ENCODE assay signal across 1 cellular context in the genomic region with DNA sequence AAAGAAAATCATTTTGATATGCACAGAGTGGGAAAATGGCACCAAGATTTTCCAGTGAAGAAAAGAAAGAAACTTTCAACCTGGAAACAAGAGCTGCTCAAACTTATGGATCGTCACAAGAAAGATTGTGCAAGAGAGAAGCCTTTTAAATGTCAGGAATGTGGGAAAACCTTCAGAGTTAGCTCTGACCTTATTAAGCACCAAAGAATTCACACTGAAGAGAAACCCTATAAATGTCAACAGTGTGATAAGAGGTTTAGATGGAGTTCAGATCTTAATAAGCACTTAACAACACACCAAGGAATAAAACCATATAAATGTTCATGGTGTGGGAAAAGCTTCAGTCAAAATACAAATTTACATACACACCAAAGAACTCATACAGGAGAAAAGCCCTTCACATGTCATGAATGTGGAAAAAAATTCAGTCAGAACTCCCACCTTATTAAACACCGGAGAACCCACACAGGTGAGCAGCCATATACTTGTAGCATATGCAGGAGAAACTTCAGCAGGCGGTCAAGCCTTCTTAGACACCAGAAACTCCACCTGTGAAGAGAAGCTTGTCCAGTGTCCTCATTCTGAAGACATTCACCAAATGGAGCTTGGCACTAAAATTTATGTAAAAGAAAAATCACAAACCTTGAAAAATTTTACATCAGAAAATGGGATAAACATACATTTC.
TF ChIP-seq lines count a peak whose summit lies in the region.

No MANE protein-coding gene starts in this region.

TF ChIP-seq in K562, 482 proteins besides CTCF, POLR2A, EP300 and RAD21 (continued from another document and continues in another):
- TF ChIP-seq, protein P1, sequence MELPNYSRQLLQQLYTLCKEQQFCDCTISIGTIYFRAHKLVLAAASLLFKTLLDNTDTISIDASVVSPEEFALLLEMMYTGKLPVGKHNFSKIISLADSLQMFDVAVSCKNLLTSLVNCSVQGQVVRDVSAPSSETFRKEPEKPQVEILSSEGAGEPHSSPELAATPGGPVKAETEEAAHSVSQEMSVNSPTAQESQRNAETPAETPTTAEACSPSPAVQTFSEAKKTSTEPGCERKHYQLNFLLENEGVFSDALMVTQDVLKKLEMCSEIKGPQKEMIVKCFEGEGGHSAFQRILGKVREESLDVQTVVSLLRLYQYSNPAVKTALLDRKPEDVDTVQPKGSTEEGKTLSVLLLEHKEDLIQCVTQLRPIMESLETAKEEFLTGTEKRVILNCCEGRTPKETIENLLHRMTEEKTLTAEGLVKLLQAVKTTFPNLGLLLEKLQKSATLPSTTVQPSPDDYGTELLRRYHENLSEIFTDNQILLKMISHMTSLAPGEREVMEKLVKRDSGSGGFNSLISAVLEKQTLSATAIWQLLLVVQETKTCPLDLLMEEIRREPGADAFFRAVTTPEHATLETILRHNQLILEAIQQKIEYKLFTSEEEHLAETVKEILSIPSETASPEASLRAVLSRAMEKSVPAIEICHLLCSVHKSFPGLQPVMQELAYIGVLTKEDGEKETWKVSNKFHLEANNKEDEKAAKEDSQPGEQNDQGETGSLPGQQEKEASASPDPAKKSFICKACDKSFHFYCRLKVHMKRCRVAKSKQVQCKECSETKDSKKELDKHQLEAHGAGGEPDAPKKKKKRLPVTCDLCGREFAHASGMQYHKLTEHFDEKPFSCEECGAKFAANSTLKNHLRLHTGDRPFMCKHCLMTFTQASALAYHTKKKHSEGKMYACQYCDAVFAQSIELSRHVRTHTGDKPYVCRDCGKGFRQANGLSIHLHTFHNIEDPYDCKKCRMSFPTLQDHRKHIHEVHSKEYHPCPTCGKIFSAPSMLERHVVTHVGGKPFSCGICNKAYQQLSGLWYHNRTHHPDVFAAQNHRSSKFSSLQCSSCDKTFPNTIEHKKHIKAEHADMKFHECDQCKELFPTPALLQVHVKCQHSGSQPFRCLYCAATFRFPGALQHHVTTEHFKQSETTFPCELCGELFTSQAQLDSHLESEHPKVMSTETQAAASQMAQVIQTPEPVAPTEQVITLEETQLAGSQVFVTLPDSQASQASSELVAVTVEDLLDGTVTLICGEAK (IDR thresholded peaks at IDR 0.05): peak; percentile 76
- TF ChIP-seq, protein P1 (CRISPR knock-in tag; IDR thresholded peaks at IDR 0.05): no peak
- TF ChIP-seq ADNP (tag; IDR thresholded peaks at IDR 0.05) (0 out of 2 replicates have a peak, but pooled peaks have one; percentile 40), JUN (IDR thresholded peaks at IDR 0.05; ENCODE audit: borderline replicate concordance, low read depth, low read length) (peak; percentile 75; the same call in 1 of the 2 replicates), JUN (CRISPR knock-in tag; IDR thresholded peaks at IDR 0.05; ENCODE audit: borderline replicate concordance) (no peak), ZEB2 (IDR thresholded peaks at IDR 0.05) (peak; percentile 92), HDAC1 (IDR thresholded peaks at IDR 0.05) (peak in 1 of 2 experiments; percentile 64; a peak in 1 of 4 replicates), ATF7 (IDR thresholded peaks at IDR 0.05) (no peak), OTX1 (CRISPR knock-in tag; IDR thresholded peaks at IDR 0.05) (no peak)
- TF ChIP-seq, protein P2, sequence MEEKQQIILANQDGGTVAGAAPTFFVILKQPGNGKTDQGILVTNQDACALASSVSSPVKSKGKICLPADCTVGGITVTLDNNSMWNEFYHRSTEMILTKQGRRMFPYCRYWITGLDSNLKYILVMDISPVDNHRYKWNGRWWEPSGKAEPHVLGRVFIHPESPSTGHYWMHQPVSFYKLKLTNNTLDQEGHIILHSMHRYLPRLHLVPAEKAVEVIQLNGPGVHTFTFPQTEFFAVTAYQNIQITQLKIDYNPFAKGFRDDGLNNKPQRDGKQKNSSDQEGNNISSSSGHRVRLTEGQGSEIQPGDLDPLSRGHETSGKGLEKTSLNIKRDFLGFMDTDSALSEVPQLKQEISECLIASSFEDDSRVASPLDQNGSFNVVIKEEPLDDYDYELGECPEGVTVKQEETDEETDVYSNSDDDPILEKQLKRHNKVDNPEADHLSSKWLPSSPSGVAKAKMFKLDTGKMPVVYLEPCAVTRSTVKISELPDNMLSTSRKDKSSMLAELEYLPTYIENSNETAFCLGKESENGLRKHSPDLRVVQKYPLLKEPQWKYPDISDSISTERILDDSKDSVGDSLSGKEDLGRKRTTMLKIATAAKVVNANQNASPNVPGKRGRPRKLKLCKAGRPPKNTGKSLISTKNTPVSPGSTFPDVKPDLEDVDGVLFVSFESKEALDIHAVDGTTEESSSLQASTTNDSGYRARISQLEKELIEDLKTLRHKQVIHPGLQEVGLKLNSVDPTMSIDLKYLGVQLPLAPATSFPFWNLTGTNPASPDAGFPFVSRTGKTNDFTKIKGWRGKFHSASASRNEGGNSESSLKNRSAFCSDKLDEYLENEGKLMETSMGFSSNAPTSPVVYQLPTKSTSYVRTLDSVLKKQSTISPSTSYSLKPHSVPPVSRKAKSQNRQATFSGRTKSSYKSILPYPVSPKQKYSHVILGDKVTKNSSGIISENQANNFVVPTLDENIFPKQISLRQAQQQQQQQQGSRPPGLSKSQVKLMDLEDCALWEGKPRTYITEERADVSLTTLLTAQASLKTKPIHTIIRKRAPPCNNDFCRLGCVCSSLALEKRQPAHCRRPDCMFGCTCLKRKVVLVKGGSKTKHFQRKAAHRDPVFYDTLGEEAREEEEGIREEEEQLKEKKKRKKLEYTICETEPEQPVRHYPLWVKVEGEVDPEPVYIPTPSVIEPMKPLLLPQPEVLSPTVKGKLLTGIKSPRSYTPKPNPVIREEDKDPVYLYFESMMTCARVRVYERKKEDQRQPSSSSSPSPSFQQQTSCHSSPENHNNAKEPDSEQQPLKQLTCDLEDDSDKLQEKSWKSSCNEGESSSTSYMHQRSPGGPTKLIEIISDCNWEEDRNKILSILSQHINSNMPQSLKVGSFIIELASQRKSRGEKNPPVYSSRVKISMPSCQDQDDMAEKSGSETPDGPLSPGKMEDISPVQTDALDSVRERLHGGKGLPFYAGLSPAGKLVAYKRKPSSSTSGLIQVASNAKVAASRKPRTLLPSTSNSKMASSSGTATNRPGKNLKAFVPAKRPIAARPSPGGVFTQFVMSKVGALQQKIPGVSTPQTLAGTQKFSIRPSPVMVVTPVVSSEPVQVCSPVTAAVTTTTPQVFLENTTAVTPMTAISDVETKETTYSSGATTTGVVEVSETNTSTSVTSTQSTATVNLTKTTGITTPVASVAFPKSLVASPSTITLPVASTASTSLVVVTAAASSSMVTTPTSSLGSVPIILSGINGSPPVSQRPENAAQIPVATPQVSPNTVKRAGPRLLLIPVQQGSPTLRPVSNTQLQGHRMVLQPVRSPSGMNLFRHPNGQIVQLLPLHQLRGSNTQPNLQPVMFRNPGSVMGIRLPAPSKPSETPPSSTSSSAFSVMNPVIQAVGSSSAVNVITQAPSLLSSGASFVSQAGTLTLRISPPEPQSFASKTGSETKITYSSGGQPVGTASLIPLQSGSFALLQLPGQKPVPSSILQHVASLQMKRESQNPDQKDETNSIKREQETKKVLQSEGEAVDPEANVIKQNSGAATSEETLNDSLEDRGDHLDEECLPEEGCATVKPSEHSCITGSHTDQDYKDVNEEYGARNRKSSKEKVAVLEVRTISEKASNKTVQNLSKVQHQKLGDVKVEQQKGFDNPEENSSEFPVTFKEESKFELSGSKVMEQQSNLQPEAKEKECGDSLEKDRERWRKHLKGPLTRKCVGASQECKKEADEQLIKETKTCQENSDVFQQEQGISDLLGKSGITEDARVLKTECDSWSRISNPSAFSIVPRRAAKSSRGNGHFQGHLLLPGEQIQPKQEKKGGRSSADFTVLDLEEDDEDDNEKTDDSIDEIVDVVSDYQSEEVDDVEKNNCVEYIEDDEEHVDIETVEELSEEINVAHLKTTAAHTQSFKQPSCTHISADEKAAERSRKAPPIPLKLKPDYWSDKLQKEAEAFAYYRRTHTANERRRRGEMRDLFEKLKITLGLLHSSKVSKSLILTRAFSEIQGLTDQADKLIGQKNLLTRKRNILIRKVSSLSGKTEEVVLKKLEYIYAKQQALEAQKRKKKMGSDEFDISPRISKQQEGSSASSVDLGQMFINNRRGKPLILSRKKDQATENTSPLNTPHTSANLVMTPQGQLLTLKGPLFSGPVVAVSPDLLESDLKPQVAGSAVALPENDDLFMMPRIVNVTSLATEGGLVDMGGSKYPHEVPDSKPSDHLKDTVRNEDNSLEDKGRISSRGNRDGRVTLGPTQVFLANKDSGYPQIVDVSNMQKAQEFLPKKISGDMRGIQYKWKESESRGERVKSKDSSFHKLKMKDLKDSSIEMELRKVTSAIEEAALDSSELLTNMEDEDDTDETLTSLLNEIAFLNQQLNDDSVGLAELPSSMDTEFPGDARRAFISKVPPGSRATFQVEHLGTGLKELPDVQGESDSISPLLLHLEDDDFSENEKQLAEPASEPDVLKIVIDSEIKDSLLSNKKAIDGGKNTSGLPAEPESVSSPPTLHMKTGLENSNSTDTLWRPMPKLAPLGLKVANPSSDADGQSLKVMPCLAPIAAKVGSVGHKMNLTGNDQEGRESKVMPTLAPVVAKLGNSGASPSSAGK (IDR thresholded peaks at IDR 0.05): peak; percentile 55
- TF ChIP-seq, protein P3, sequence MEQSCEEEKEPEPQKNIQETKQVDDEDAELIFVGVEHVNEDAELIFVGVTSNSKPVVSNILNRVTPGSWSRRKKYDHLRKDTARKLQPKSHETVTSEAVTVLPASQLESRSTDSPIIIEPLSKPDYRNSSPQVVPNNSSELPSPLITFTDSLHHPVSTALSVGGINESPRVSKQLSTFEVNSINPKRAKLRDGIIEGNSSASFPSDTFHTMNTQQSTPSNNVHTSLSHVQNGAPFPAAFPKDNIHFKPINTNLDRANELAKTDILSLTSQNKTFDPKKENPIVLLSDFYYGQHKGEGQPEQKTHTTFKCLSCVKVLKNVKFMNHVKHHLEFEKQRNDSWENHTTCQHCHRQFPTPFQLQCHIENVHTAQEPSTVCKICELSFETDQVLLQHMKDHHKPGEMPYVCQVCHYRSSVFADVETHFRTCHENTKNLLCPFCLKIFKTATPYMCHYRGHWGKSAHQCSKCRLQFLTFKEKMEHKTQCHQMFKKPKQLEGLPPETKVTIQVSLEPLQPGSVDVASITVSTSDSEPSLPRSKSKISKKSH (CRISPR knock-in tag; IDR thresholded peaks at IDR 0.05): peak; percentile 99
- TF ChIP-seq, protein P4, sequence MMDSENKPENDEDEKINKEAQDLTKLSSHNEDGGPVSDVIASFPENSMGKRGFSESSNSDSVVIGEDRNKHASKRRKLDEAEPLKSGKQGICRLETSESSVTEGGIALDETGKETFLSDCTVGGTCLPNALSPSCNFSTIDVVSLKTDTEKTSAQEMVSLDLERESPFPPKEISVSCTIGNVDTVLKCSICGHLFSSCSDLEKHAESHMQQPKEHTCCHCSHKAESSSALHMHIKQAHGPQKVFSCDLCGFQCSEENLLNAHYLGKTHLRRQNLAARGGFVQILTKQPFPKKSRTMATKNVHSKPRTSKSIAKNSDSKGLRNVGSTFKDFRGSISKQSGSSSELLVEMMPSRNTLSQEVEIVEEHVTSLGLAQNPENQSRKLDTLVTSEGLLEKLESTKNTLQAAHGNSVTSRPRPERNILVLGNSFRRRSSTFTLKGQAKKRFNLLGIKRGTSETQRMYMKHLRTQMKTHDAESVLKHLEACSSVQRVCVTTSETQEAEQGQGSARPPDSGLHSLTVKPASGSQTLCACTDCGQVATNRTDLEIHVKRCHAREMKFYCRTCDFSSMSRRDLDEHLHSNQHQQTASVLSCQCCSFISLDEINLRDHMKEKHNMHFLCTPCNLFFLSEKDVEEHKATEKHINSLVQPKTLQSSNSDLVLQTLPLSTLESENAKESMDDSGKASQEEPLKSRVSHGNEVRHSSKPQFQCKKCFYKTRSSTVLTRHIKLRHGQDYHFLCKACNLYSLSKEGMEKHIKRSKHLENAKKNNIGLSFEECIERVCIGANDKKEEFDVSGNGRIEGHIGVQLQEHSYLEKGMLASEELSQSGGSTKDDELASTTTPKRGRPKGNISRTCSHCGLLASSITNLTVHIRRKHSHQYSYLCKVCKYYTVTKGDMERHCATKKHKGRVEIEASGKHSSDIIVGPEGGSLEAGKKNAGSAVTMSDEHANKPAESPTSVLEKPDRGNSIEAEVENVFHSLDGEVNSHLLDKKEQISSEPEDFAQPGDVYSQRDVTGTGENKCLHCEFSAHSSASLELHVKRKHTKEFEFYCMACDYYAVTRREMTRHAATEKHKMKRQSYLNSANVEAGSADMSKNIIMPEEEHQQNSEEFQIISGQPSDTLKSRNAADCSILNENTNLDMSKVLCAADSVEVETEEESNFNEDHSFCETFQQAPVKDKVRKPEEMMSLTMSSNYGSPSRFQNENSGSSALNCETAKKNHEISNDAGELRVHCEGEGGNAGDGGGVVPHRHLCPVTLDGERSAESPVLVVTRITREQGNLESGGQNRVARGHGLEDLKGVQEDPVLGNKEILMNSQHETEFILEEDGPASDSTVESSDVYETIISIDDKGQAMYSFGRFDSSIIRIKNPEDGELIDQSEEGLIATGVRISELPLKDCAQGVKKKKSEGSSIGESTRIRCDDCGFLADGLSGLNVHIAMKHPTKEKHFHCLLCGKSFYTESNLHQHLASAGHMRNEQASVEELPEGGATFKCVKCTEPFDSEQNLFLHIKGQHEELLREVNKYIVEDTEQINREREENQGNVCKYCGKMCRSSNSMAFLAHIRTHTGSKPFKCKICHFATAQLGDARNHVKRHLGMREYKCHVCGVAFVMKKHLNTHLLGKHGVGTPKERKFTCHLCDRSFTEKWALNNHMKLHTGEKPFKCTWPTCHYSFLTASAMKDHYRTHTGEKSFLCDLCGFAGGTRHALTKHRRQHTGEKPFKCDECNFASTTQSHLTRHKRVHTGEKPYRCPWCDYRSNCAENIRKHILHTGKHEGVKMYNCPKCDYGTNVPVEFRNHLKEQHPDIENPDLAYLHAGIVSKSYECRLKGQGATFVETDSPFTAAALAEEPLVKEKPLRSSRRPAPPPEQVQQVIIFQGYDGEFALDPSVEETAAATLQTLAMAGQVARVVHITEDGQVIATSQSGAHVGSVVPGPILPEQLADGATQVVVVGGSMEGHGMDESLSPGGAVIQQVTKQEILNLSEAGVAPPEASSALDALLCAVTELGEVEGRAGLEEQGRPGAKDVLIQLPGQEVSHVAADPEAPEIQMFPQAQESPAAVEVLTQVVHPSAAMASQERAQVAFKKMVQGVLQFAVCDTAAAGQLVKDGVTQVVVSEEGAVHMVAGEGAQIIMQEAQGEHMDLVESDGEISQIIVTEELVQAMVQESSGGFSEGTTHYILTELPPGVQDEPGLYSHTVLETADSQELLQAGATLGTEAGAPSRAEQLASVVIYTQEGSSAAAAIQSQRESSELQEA (IDR thresholded peaks at IDR 0.05; ENCODE audit: low read depth): no peak
